ENCODE assay signal across 30 cellular contexts in the genomic region with DNA sequence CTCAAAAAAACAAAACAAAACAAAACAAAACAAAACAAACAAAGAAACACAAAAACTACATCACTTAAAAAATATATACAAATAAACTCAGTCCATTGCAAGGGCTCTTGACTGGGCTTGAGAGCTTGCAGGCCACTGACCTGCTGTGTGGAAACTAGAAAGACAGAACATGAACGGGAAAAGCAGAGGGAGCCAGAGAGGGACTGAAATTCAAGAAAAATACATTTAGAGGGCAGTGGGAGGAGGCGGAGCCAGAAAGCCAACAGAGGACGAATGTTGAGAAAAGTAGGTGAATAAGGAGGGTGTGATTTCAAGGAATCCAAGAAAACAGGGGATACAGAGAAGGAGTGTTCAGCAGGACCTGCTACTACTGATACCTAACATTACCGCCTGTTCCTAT. TPM values are rescaled to one million over a fixed set of nuclear protein-coding genes. Genes with fewer than 3 reads are reported as not detected.
"Had no signal": no experiment of that assay in that cellular context is flagged by ENCODE, and none has a peak within 500 bp of the region (broad histone marks: within the 10 kb centered on the region; RNA-seq: fewer than 3 reads in every experiment).

No MANE protein-coding gene starts in this region.

- H3K36me3 ChIP-seq: ascending aorta, brain microvascular endothelial cell, esophagus muscularis mucosa, gastrocnemius medialis, WERI-Rb-1 had no signal

- H3K9me3 ChIP-seq: ascending aorta, esophagus muscularis mucosa, gastrocnemius medialis had no signal

- DNase-seq: activated CD4-positive, alpha-beta memory T cell treated with anti-CD3 and anti-CD28 coated beads for 36 hours; activated CD4-positive, alpha-beta T cell treated with anti-CD3 and anti-CD28 coated beads for 36 hours; activated CD4-positive, alpha-beta T cell treated with anti-CD3 and anti-CD28 coated beads, Interleukin-2, amount 10 ng/mL, durations not matched to agents 24 days and 14 days; activated CD4-positive, CD25-positive, alpha-beta regulatory T cell; activated CD4-positive, CD25-positive, alpha-beta regulatory T cell treated with anti-CD3 and anti-CD28 coated beads, Interleukin-2, amount 50 U/mL, for 72 hours; activated CD8-positive, alpha-beta memory T cell treated with anti-CD3 and anti-CD28 coated beads, Interleukin-2, amount 10 ng/mL, durations not matched to agents 7 days and 5 days; activated CD8-positive, alpha-beta memory T cell treated with anti-CD3 and anti-CD28 coated beads, Interleukin-2, amount 50 U/mL, for 4 hours; activated CD8-positive, alpha-beta T cell treated with anti-CD3 and anti-CD28 coated beads, Interleukin-2, amount 10 ng/mL, durations not matched to agents 7 days and 5 days; activated effector memory CD4-positive, alpha-beta T cell treated with anti-CD3 and anti-CD28 coated beads, Interleukin-2, amount 50 U/mL, for 16 hours; activated naive CD4-positive, alpha-beta T cell treated with anti-CD3 and anti-CD28 coated beads for 36 hours; activated naive CD8-positive, alpha-beta T cell treated with anti-CD3 and anti-CD28 coated beads, Interleukin-2, amount 10 ng/mL, durations not matched to agents 7 days and 5 days; activated T-cell treated with anti-CD3 and anti-CD28 coated beads, Interleukin-2, amount 50 U/mL, for 1 hour; activated T-cell treated with anti-CD3 and anti-CD28 coated beads, Interleukin-2, amount 50 U/mL, for 48 hours; brain microvascular endothelial cell; effector memory CD4-positive, alpha-beta T cell; erythroblast; foreskin keratinocyte; gastrocnemius medialis; glutamatergic neuron; T-helper 1 cell; T-helper 17 cell; T1000; WERI-Rb-1 had no signal

- H3K4me3 ChIP-seq: ascending aorta, coronary artery, dorsolateral prefrontal cortex, esophagus muscularis mucosa, gastrocnemius medialis had no signal

- ATAC-seq: activated CD4-positive, alpha-beta T cell treated with anti-CD3 and anti-CD28 coated beads for 36 hours; activated CD8-positive, alpha-beta memory T cell treated with anti-CD3 and anti-CD28 coated beads, Interleukin-2, amount 10 ng/mL, durations not matched to agents 7 days and 5 days; activated CD8-positive, alpha-beta T cell treated with anti-CD3 and anti-CD28 coated beads, Interleukin-2, amount 10 ng/mL, durations not matched to agents 7 days and 5 days; foreskin keratinocyte; gastrocnemius medialis; T-helper 17 cell had no signal

- H3K27ac ChIP-seq: ascending aorta, brain microvascular endothelial cell, coronary artery, esophagus muscularis mucosa, foreskin keratinocyte, gastrocnemius medialis, WERI-Rb-1 had no signal

- H3K4me1 ChIP-seq: ascending aorta, esophagus muscularis mucosa, gastrocnemius medialis had no signal

- H3K27me3 ChIP-seq: ascending aorta had no signal

RNA-seq across cellular contexts. Expression of a gene that starts 41.4 kb away (rescaled TPM):
- total RNA-seq: activated CD8-positive, alpha-beta memory T cell treated with anti-CD3 and anti-CD28 coated beads, Interleukin-2, amount 10 ng/mL, durations not matched to agents 7 days and 5 days; activated CD8-positive, alpha-beta T cell treated with anti-CD3 and anti-CD28 coated beads, Interleukin-2, amount 10 ng/mL, durations not matched to agents 7 days and 5 days; activated naive CD8-positive, alpha-beta T cell treated with anti-CD3 and anti-CD28 coated beads, Interleukin-2, amount 10 ng/mL, durations not matched to agents 7 days and 5 days; ascending aorta; bronchial epithelial cell; cardiac septum; cerebellum; foreskin keratinocyte; gastrocnemius medialis had no signal
- polyA plus RNA-seq: foreskin keratinocyte had no signal

RNA-seq across cellular contexts. Expression of a gene that starts 41.8 kb away (rescaled TPM):
- total RNA-seq: ascending aorta had no signal
